In the genomic region with DNA sequence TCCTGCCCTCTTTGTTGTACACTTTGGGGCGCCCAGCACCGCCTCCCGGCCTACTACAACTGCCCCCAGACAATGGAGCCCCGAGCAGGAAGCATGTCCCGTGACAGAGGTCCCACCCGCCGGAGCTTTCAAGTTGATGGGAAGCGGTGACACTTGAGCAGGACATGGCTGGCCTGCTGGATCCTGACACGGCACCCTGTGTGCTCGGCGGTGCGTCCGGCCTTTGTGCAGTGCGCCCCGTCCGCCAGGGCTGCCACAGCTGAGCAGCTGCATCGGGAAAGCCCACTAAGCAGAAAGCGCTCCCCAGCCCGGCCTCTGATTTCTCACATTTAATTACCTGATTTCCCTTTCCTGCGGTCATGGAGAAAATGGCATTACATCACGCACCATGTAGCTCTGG, we compare ENCODE assay signal across 21 cellular contexts.
"Had no signal": no experiment of that assay in that cellular context is flagged by ENCODE, and none has a peak within 500 bp of the region (broad histone marks: within the 10 kb centered on the region; RNA-seq: fewer than 3 reads in every experiment).

No MANE protein-coding gene starts in this region.

- H3K27me3 ChIP-seq: foreskin keratinocyte, right atrium auricular region, sigmoid colon, transverse colon had no signal

- H3K27ac Mint-ChIP-seq: dendritic cell treated with granulocyte-macrophage colony-stimulating factor and Interleukin-4, amounts not matched to agents 40 ng/mL and 50 ng/mL, for 4 days; immature natural killer cell; naive thymus-derived CD4-positive, alpha-beta T cell; nephron progenitor cell; stimulated activated naive B cell treated with anti-CD40 and anti-IgM and Interleukin-4, amounts not matched to agents 10 μg/mL and 1 μg/mL and 100 μg/mL, for 72 hours; stimulated activated naive CD8-positive, alpha-beta T cell treated with anti-CD3 and anti-CD28 coated beads, Interleukin-15, amount 100 ng/mL, for 72 hours had no signal

- H3K4me1 Mint-ChIP-seq: immature natural killer cell; naive thymus-derived CD4-positive, alpha-beta T cell; stimulated activated naive B cell treated with anti-CD40 and anti-IgM and Interleukin-4, amounts not matched to agents 10 μg/mL and 1 μg/mL and 100 μg/mL, for 72 hours; stimulated activated naive CD8-positive, alpha-beta T cell treated with anti-CD3 and anti-CD28 coated beads, Interleukin-15, amount 100 ng/mL, for 72 hours had no signal

- H3K27ac ChIP-seq: foreskin keratinocyte, right atrium auricular region, sigmoid colon, skin epidermis, thoracic aorta, transverse colon had no signal

- H3K4me3 ChIP-seq: lung, right atrium auricular region, sigmoid colon, skin epidermis, thoracic aorta, transverse colon had no signal

- H3K9me3 ChIP-seq: right atrium auricular region, sigmoid colon, thoracic aorta, transverse colon had no signal

- H3K27me3 Mint-ChIP-seq: dendritic cell treated with granulocyte-macrophage colony-stimulating factor and Interleukin-4, amounts not matched to agents 40 ng/mL and 50 ng/mL, for 4 days; naive thymus-derived CD4-positive, alpha-beta T cell; stimulated activated naive B cell treated with anti-CD40 and anti-IgM and Interleukin-4, amounts not matched to agents 10 μg/mL and 1 μg/mL and 100 μg/mL, for 72 hours; stimulated activated naive CD8-positive, alpha-beta T cell treated with anti-CD3 and anti-CD28 coated beads, Interleukin-15, amount 100 ng/mL, for 72 hours had no signal

- H3K4me3 Mint-ChIP-seq: dendritic cell treated with granulocyte-macrophage colony-stimulating factor and Interleukin-4, amounts not matched to agents 40 ng/mL and 50 ng/mL, for 4 days; immature natural killer cell; naive thymus-derived CD4-positive, alpha-beta T cell; nephron progenitor cell; stimulated activated naive B cell treated with anti-CD40 and anti-IgM and Interleukin-4, amounts not matched to agents 10 μg/mL and 1 μg/mL and 100 μg/mL, for 72 hours; stimulated activated naive CD8-positive, alpha-beta T cell treated with anti-CD3 and anti-CD28 coated beads, Interleukin-15, amount 100 ng/mL, for 72 hours had no signal

- DNase-seq: cerebellar nuclear complex; erythroblast; foreskin keratinocyte; immature natural killer cell; left cardiac atrium; left ventricle myocardium superior; mesenchymal stem cell; naive thymus-derived CD4-positive, alpha-beta T cell; nephron progenitor cell; posterior cingulate gyrus; sigmoid colon; stimulated activated CD4-positive, alpha-beta T cell treated with anti-CD3 and anti-CD28 coated beads, Interleukin-2, amount 100 ng/mL, for 24 hours; stimulated activated CD4-positive, alpha-beta T cell treated with anti-CD3 and anti-CD28 coated beads, Interleukin-4, amount 100 ng/mL, for 4 hours; stimulated activated naive B cell treated with anti-CD40 and anti-IgM and Interleukin-4, amounts not matched to agents 10 μg/mL and 1 μg/mL and 100 μg/mL, for 72 hours; stimulated activated naive CD8-positive, alpha-beta T cell treated with anti-CD3 and anti-CD28 coated beads, Interleukin-15, amount 100 ng/mL, for 72 hours; transverse colon had no signal

- H3K36me3 Mint-ChIP-seq: immature natural killer cell; naive thymus-derived CD4-positive, alpha-beta T cell; stimulated activated naive B cell treated with anti-CD40 and anti-IgM and Interleukin-4, amounts not matched to agents 10 μg/mL and 1 μg/mL and 100 μg/mL, for 72 hours had no signal

- ATAC-seq: foreskin keratinocyte; left cardiac atrium; left ventricle myocardium superior; naive thymus-derived CD4-positive, alpha-beta T cell; stimulated activated naive B cell treated with anti-CD40 and anti-IgM and Interleukin-4, amounts not matched to agents 10 μg/mL and 1 μg/mL and 100 μg/mL, for 72 hours; stimulated activated naive CD8-positive, alpha-beta T cell treated with anti-CD3 and anti-CD28 coated beads, Interleukin-15, amount 100 ng/mL, for 72 hours had no signal

- H3K36me3 ChIP-seq: right atrium auricular region, sigmoid colon, thoracic aorta, transverse colon had no signal

- H3K4me1 ChIP-seq: foreskin keratinocyte, right atrium auricular region had no signal
